Comparison of ENCODE assay signal across 8 cellular contexts in genomic region chr15:39919740-39920509, GRCh38. TPM values are rescaled to one million over a fixed set of nuclear protein-coding genes. Genes with fewer than 3 reads are reported as not detected.
A peak's percentile ranks its signal among the peaks of the same experiment; 100 is the strongest.
DNase-seq lines count a peak whose midpoint lies in the region; ATAC-seq, FAIRE-seq and TF ChIP-seq lines count a peak whose summit lies in the region.

GPR176 (minus strand) TSS chr15:39920266; CDS start chr15:39920026, 240 bp downstream.

- H3K4me3 ChIP-seq in HAP-1: peak within 1 kb of the TSS; percentile 48
- H3K4me3 ChIP-seq in neural cell (ENCODE audit: low read length): peak within 1 kb of the TSS; percentile 73

- H3K9ac ChIP-seq in neural cell (ENCODE audit: low read length): peak within 1 kb of the TSS; percentile 53

- TF ChIP-seq CTCF in Calu3 (IDR thresholded peaks at IDR 0.05; ENCODE audit: unreplicated experiment): no peak
- no peak for TF ChIP-seq CTCF in neural cell (IDR thresholded peaks at IDR 0.05; ENCODE audit: poor library complexity, severe bottlenecking)

- peak; percentile 29 to 32 for ATAC-seq in activated naive CD4-positive, alpha-beta T cell treated with anti-CD3 and anti-CD28 coated beads, Interleukin-2, amount 50 U/mL, for 72 hours

- H3K36me3 ChIP-seq in HAP-1 (replicated peaks) (no peaks in the 10 kb centered on the region; the same call in 1 of the 2 replicates), neural cell (ENCODE audit: insufficient read depth, low read length) (no peaks in the 10 kb centered on the region)

- CTCF ChIA-PET in Calu3 (lab: Charles Lee): interaction anchor here (1.5 kb wide), 1 partner anchor 14 kb away, joined by 3 read pairs; the partner anchor contains the start of gene EIF2AK4

- DNase-seq in Calu3: peak; percentile 40
- DNase-seq in HAP-1 (ENCODE audit: low spot score in 2 of 2): peak in 1 of 2 experiments; percentile 54
- peak in 1 of 2 donors; percentile 33 for DNase-seq in activated naive CD4-positive, alpha-beta T cell treated with anti-CD3 and anti-CD28 coated beads, Interleukin-2, amount 50 U/mL, for 72 hours (ENCODE audit: low spot score in 2 of 2)
- DNase-seq in frontal cortex (ENCODE audit: low spot score in 2 of 2): peak; percentile 51 to 54
- no peak for DNase-seq in NCI-H1694 treated with DMSO at 0.1 percent for 48 hours (lab: John Stamatoyannopoulos, UW)
- no peak for DNase-seq in DMS79 (lab: John Stamatoyannopoulos, UW)

- no peaks in the 10 kb centered on the region for H3K9me3 Mint-ChIP-seq in Calu3 (ENCODE audit: low read depth, unreplicated experiment)
- peaks cover 6 to 11% of the 10 kb centered on the region in 2 donors for H3K9me3 Mint-ChIP-seq in activated naive CD4-positive, alpha-beta T cell treated with anti-CD3 and anti-CD28 coated beads, Interleukin-2, amount 50 U/mL, for 72 hours

- H2AFZ ChIP-seq in neural cell (ENCODE audit: low read depth, low read length): no peak within 1 kb of the TSS

- H3K9me3 ChIP-seq in HAP-1: no peaks in the 10 kb centered on the region
- H3K9me3 ChIP-seq in neural cell (ENCODE audit: low read length): no peaks in the 10 kb centered on the region

- H3K27me3 ChIP-seq in HAP-1 (ENCODE audit: low read depth) (peaks cover 6% of the 10 kb centered on the region; the same call in 1 of the 2 replicates), neural cell (ENCODE audit: insufficient read depth, low read depth, low read length) (peaks cover 33% of the 10 kb centered on the region)

- FAIRE-seq in frontal cortex (lab: Jason Lieb, UNC): no peak

- TF ChIP-seq RAD21 in neural cell (conservative IDR thresholded peaks at IDR 0.05): no peak

- in situ Hi-C loops in HAP-1 (cut with MboI; ENCODE audit: low sequenced_read_pairs): no loop called here

- no peaks in the 10 kb centered on the region for H3K9me2 ChIP-seq in neural cell (ENCODE audit: insufficient read depth, low read length)

- BruUV-seq in Calu3 (replicated peaks; lab: Mats Ljungman, UMichigan): no TSS peak

- no peak within 1 kb of the TSS for H3K27ac ChIP-seq in neural cell (ENCODE audit: low read length)

- H3K27me3 Mint-ChIP-seq in Calu3 (ENCODE audit: unreplicated experiment): no peaks in the 10 kb centered on the region

- H3F3A ChIP-seq in neural cell (ENCODE audit: insufficient read depth, low read length, poor library complexity, severe bottlenecking): no peaks in the 10 kb centered on the region

- H3K4me1 ChIP-seq in HAP-1: peaks cover 9% of the 10 kb centered on the region

- TF ChIP-seq EP300 in neural cell (conservative IDR thresholded peaks at IDR 0.05; ENCODE audit: poor library complexity, severe bottlenecking): no peak

- H3K4me2 ChIP-seq in neural cell (ENCODE audit: low read length): no peak within 1 kb of the TSS

- no peaks in the 10 kb centered on the region for H3K79me2 ChIP-seq in neural cell (replicated peaks; ENCODE audit: insufficient read depth, low read length)

- no peaks in the 10 kb centered on the region for H4K20me1 ChIP-seq in neural cell (ENCODE audit: insufficient read depth)

- intact Hi-C loops in Calu3 (cut with micrococcal nuclease; ENCODE audit: unreplicated experiment): no loop called here

- H3K36me3 Mint-ChIP-seq in Calu3 (ENCODE audit: insufficient read depth, unreplicated experiment): peaks cover 9% of the 10 kb centered on the region
- H3K36me3 Mint-ChIP-seq in activated naive CD4-positive, alpha-beta T cell treated with anti-CD3 and anti-CD28 coated beads, Interleukin-2, amount 50 U/mL, for 72 hours: peaks cover 7 to 8% of the 10 kb centered on the region in 2 donors

- H3K4me3 Mint-ChIP-seq in Calu3 (ENCODE audit: low read depth, unreplicated experiment): peak within 1 kb of the TSS; percentile 77

- H3K4me1 Mint-ChIP-seq in Calu3 (ENCODE audit: low read depth, unreplicated experiment): peaks cover 17% of the 10 kb centered on the region

- peak within 1 kb of the TSS; percentile 83 for H3K27ac Mint-ChIP-seq in Calu3 (ENCODE audit: unreplicated experiment)
- peak within 1 kb of the TSS; percentile 73 to 82 for H3K27ac Mint-ChIP-seq in activated naive CD4-positive, alpha-beta T cell treated with anti-CD3 and anti-CD28 coated beads, Interleukin-2, amount 50 U/mL, for 72 hours

TF ChIP-seq in PFSK-1, 5 proteins besides CTCF, POLR2A, EP300 and RAD21:
- TF ChIP-seq SIN3A (IDR thresholded peaks at IDR 0.05; ENCODE audit: borderline replicate concordance, insufficient read depth, low read length) (no peak), TAF1 (IDR thresholded peaks at IDR 0.05; ENCODE audit: borderline replicate concordance, insufficient read depth, low read length) (no peak), REST (IDR thresholded peaks at IDR 0.05; ENCODE audit: insufficient read depth in 1 of 2, low read depth in 2 of 2, low read length in 2 of 2) (no peak), FOXP2 (optimal IDR thresholded peaks at IDR 0.05; ENCODE audit: borderline replicate concordance, extremely low read depth, extremely low read length, insufficient read depth) (peak; percentile 12), POLR2AphosphoS5 (IDR thresholded peaks at IDR 0.05; ENCODE audit: low read depth, low read length) (no peak)

TF ChIP-seq in neural cell, 6 proteins besides CTCF, POLR2A, EP300 and RAD21:
- TF ChIP-seq SMC3 (conservative IDR thresholded peaks at IDR 0.05; ENCODE audit: poor library complexity) (no peak), MXI1 (conservative IDR thresholded peaks at IDR 0.05; ENCODE audit: poor library complexity, severe bottlenecking) (no peak), REST (IDR thresholded peaks at IDR 0.05; ENCODE audit: borderline replicate concordance) (no peak), EZH2 (IDR thresholded peaks at IDR 0.05; ENCODE audit: borderline replicate concordance, insufficient read depth, low read length, poor library complexity, severe bottlenecking) (no peak), POLR2AphosphoS5 (IDR thresholded peaks at IDR 0.05) (peak; percentile 18), TAF1 (IDR thresholded peaks at IDR 0.05; ENCODE audit: low read depth) (no peak)

RNA-seq across cellular contexts. Expression of gene GPR176, which starts in this region (rescaled TPM):
- total RNA-seq in Calu3 (2022): 7.3 and 10.2 TPM in 2 replicates
- polyA plus RNA-seq in PFSK-1 (2012; ENCODE audit: insufficient read length, low read depth): 5.6 TPM
- under 1 TPM; 0.41 to 0.47 TPM for total RNA-seq in activated naive CD4-positive, alpha-beta T cell treated with anti-CD3 and anti-CD28 coated beads, Interleukin-2, amount 50 U/mL, for 72 hours
- 31.4 TPM for total RNA-seq in frontal cortex
- 8.3 and 9.8 TPM in 2 replicates for polyA plus RNA-seq in neural cell
- 16.4 and 17.3 TPM in 2 replicates for polyA minus RNA-seq in neural cell

Comparison
In these comparisons a context has a peak if more than half of its experiments do, and no peak if none do; other contexts are left out.
1. Peak in ATAC-seq in activated naive CD4-positive, alpha-beta T cell treated with anti-CD3 and anti-CD28 coated beads, Interleukin-2, amount 50 U/mL, for 72 hours; RNA of the gene not detected or under 1 TPM.
2. DNase-seq: peak in Calu3 (single experiment) and frontal cortex (2 of 2); none in NCI-H1694 treated with DMSO at 0.1 percent for 48 hours (single experiment) and DMS79 (single experiment).